In the genomic region with DNA sequence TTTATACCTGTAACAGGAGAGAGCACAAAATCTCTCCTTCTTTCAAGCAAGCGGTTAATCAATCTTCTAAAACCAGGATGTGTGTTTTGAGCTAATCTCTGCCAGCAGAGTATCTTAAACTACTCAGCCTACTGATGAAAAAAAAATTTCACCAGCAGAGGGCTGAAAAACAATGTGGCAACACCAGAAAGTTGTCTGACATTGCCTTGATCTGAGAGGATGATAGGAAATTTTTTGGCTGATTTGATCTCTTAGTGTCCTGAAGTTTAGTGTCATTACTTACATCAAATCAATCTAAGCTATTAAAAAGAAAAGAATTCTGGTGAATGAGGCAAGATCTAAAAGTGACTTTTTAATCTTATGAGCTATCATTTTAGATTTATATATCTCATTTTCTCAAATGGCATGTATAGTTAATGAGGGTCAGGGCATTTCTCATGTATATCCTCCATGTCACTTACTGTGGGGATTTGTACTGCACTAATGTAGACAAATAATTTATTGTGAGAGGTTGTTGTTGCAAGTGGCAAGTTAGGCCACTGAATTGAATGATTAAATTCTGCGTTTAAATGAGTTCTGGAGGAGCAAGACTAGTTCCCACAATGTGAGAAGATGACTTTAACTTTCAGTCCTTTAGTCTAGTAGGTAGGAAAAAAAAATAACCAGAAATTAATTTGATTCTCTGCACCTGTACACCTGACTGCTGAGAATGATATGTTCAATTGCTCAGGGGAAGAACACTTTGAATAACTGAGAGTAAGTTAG, we compare ENCODE assay signal across 13 cellular contexts. TPM values are rescaled to one million over a fixed set of nuclear protein-coding genes. Genes with fewer than 3 reads are reported as not detected.
DNase-seq lines count a peak whose midpoint lies in the region; TF ChIP-seq lines count a peak whose summit lies in the region.
"Had no signal": no experiment of that assay in that cellular context is flagged by ENCODE, and none has a peak within 500 bp of the region (broad histone marks: within the 10 kb centered on the region; RNA-seq: fewer than 3 reads in every experiment).

No MANE protein-coding gene starts in this region.

- no peak overlapping the region for H3K4ac ChIP-seq in mesendoderm (ENCODE audit: low read depth, low read length)

- H3K23ac ChIP-seq in mesendoderm (ENCODE audit: low read length): no peak overlapping the region

- H2AK5ac ChIP-seq in mesendoderm (ENCODE audit: low read length): no peak overlapping the region

- H3K4me1 ChIP-seq in HEK293 (ENCODE audit: control insufficient read depth, insufficient read depth, low read length) (peaks cover 12% of the 10 kb centered on the region; the same call in 1 of the 2 replicates), mesendoderm (ENCODE audit: control insufficient read depth, low read depth, low read length) (no peaks in the 10 kb centered on the region)
- H3K4me1 ChIP-seq: left lung had no signal

- H2BK5ac ChIP-seq in mesendoderm (ENCODE audit: low read length): no peak overlapping the region

- H3K36me3 ChIP-seq in HEK293 (ENCODE audit: control insufficient read depth in 2 of 2, insufficient read depth in 1 of 2, low read length in 2 of 2) (peaks cover 31 to 32% of the 10 kb centered on the region in 2 experiments), brain microvascular endothelial cell (replicated peaks) (peaks cover 18% of the 10 kb centered on the region), kidney epithelial cell (ENCODE audit: control insufficient read depth, insufficient read depth, low read length) (no peaks in the 10 kb centered on the region), mesendoderm (ENCODE audit: control insufficient read depth, insufficient read depth, low read length) (peaks cover 11% of the 10 kb centered on the region)
- H3K36me3 ChIP-seq: WERI-Rb-1 had no signal

- DNase-seq in brain microvascular endothelial cell (peak; percentile 37), kidney epithelial cell (ENCODE audit: low read depth) (no peak), glomerular visceral epithelial cell (ENCODE audit: extremely low spot score) (no peak), NCI-H2171 treated with DMSO at 0.1 percent for 48 hours (lab: John Stamatoyannopoulos, UW) (no peak), mesendoderm (no peak)
- no peak for DNase-seq in stimulated activated CD4-positive, alpha-beta T cell treated with anti-CD3 and anti-CD28 coated beads, Interleukin-15, amount 100 ng/mL, for 24 hours
- DNase-seq: left lung, WERI-Rb-1 had no signal

- H3K9me3 ChIP-seq in HEK293 (ENCODE audit: control insufficient read depth, insufficient read depth, low read depth, low read length): no peaks in the 10 kb centered on the region
- H3K9me3 ChIP-seq: left lung had no signal

- no peak overlapping the region for H2BK120ac ChIP-seq in mesendoderm (ENCODE audit: low read depth, low read length)

- H3K27ac ChIP-seq in 22Rv1 (no peak overlapping the region), HEK293 (ENCODE audit: extremely low read depth, low read depth, low read length) (no peak overlapping the region), brain microvascular endothelial cell (no peak overlapping the region), mesendoderm (ENCODE audit: low read depth, low read length) (no peak overlapping the region)
- H3K27ac ChIP-seq: left lung, skin epidermis, WERI-Rb-1 had no signal

- H3K27me3 ChIP-seq in brain microvascular endothelial cell (replicated peaks) (no peaks in the 10 kb centered on the region), kidney epithelial cell (ENCODE audit: control insufficient read depth, insufficient read depth, low read length) (no peaks in the 10 kb centered on the region), mesendoderm (ENCODE audit: insufficient read depth, low read length, poor library complexity) (no peaks in the 10 kb centered on the region)
- H3K27me3 ChIP-seq: left lung had no signal

- no peak overlapping the region for H3K9ac ChIP-seq in mesendoderm (ENCODE audit: low read length)

- no peak overlapping the region for H4K8ac ChIP-seq in mesendoderm (ENCODE audit: low read depth, low read length)

- no peak overlapping the region for H2BK15ac ChIP-seq in mesendoderm (replicated peaks; ENCODE audit: low read depth)

- POLR2A ChIA-PET in HEK293 (lab: Yijun Ruan, JAX): interaction anchor here (0.7 to 1.8 kb wide), 3 partner anchors 10 to 19 kb away, joined by 3 to 21 read pairs (median 4); a partner anchor contains a TSS

- no peak overlapping the region for H3K4me2 ChIP-seq in mesendoderm (ENCODE audit: low read length)

- H3K79me2 ChIP-seq in mesendoderm (ENCODE audit: control insufficient read depth, insufficient read depth, low read length): no peaks in the 10 kb centered on the region

- no peak overlapping the region for H3K18ac ChIP-seq in mesendoderm (ENCODE audit: low read length)

- TF ChIP-seq CTCF in 22Rv1 (IDR thresholded peaks at IDR 0.05): peak; percentile 34
- no peak for TF ChIP-seq CTCF in HEK293 (tag by site-specific recombination; IDR thresholded peaks at IDR 0.05)
- peak; percentile 34 for TF ChIP-seq CTCF in brain microvascular endothelial cell (IDR thresholded peaks at IDR 0.05; ENCODE audit: low read depth, low read length, missing control alignments)
- TF ChIP-seq CTCF in kidney epithelial cell (IDR thresholded peaks at IDR 0.05; ENCODE audit: insufficient read depth, low read length, poor library complexity, severe bottlenecking): peak; percentile 31

- no peak overlapping the region for H3K56ac ChIP-seq in mesendoderm (ENCODE audit: low read length)

- H3K4me3 ChIP-seq in HEK293 (ENCODE audit: low read depth, low read length): no peak overlapping the region
- no peak overlapping the region for H3K4me3 ChIP-seq in brain microvascular endothelial cell (ENCODE audit: low read depth, low read length)
- H3K4me3 ChIP-seq in kidney epithelial cell (ENCODE audit: low read depth, low read length): no peak overlapping the region
- H3K4me3 ChIP-seq in mesendoderm (ENCODE audit: low read length): no peak overlapping the region
- H3K4me3 ChIP-seq: GM12878, left lung, skin epidermis had no signal

- H4K5ac ChIP-seq in mesendoderm (ENCODE audit: low read length): no peak overlapping the region

- peaks cover 3% of the 10 kb centered on the region for H3K79me1 ChIP-seq in mesendoderm (ENCODE audit: low read length)

- in situ Hi-C loops in brain microvascular endothelial cell (cut with HindIII; ENCODE audit: low pct_ligation_motif_present, low sequenced_read_pairs): no loop called here

- WGBS in mesendoderm (ENCODE audit: extremely low coverage, insufficient coverage, low lambda C conversion rate): no CpG with 5 or more reads among the region's 2 CpGs

- CTCF ChIA-PET in HEK293 (lab: Yijun Ruan, JAX): interaction anchor here (0.6 to 2.0 kb wide), 7 partner anchors 8 to 1911 kb away, joined by 3 to 14 read pairs (median 4); a partner anchor contains a TSS

TF ChIP-seq in HEK293, 187 proteins besides CTCF, POLR2A, EP300 and RAD21:
- TF ChIP-seq ZNF394 (tag by site-specific recombination; IDR thresholded peaks at IDR 0.05; ENCODE audit: borderline replicate concordance): peak; percentile 68
- TF ChIP-seq, protein P1, sequence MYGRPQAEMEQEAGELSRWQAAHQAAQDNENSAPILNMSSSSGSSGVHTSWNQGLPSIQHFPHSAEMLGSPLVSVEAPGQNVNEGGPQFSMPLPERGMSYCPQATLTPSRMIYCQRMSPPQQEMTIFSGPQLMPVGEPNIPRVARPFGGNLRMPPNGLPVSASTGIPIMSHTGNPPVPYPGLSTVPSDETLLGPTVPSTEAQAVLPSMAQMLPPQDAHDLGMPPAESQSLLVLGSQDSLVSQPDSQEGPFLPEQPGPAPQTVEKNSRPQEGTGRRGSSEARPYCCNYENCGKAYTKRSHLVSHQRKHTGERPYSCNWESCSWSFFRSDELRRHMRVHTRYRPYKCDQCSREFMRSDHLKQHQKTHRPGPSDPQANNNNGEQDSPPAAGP (tag by site-specific recombination; IDR thresholded peaks at IDR 0.05): no peak
- peak; percentile 33; the same call in 1 of the 2 replicates for TF ChIP-seq MZF1 (tag by site-specific recombination; IDR thresholded peaks at IDR 0.05; ENCODE audit: borderline replicate concordance)
- no peak for TF ChIP-seq ZNF248 (tag by site-specific recombination; IDR thresholded peaks at IDR 0.05)
- peak; percentile 21; the same call in 1 of the 2 replicates for TF ChIP-seq ZNF654 (tag by site-specific recombination; IDR thresholded peaks at IDR 0.05; ENCODE audit: low read depth)
- peak; percentile 100 for TF ChIP-seq ZFP37 (tag by site-specific recombination; IDR thresholded peaks at IDR 0.05)
TF ChIP-seq in HEK293: peak in this region for 4.

RNA-seq across cellular contexts. Expression of a gene that starts 10.8 kb away (rescaled TPM):
- 27.1 and 32.9 TPM in 2 replicates for total RNA-seq in kidney epithelial cell
- polyA plus RNA-seq in mesendoderm (2013, experiment 1 of 2): 36.2 TPM
- polyA plus RNA-seq in mesendoderm (2013, experiment 2 of 2): 42.5 TPM
- polyA plus RNA-seq: CD14-positive monocyte had no signal
